In the genomic region with DNA sequence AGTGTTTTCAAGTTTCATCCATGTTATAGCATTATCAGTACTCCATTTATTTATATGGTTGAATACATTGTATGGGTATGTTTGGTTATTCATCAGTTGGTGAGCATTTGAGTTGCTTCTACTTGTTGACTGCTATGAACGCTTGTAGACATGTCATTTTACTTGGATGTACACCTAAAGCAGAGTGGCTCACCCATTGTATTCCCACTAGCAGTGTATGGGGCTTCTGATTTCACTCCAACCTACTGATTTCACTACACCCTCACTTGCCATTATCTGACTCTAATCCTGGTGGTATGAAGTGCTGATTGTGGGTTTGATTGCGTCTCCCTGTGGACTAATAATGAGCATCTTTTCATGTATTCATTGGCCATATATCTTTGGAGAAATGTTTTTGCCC, we compare ENCODE assay signal across 25 cellular contexts. TPM values are rescaled to one million over a fixed set of nuclear protein-coding genes. Genes with fewer than 3 reads are reported as not detected.
DNase-seq lines count a peak whose midpoint lies in the region; ATAC-seq and TF ChIP-seq lines count a peak whose summit lies in the region.
"Had no signal": no experiment of that assay in that cellular context is flagged by ENCODE, and none has a peak within 500 bp of the region (broad histone marks: within the 10 kb centered on the region; RNA-seq: fewer than 3 reads in every experiment).

No MANE protein-coding gene starts in this region.

- no peak overlapping the region for H3K23ac ChIP-seq in trophoblast cell (ENCODE audit: low read length)

- H3K18ac ChIP-seq in trophoblast cell (ENCODE audit: low read length): no peak overlapping the region

- H3K36me3 ChIP-seq in trophoblast cell (ENCODE audit: control insufficient read depth in 1 of 2, insufficient read depth in 2 of 2, low read length in 2 of 2) (peaks cover 51 to 69% of the 10 kb centered on the region in 2 experiments), ascending aorta (peaks cover 67 to 94% of the 10 kb centered on the region in 2 donors)

- no peak overlapping the region for H4K12ac ChIP-seq in trophoblast cell (ENCODE audit: low read depth, low read length)

- no peaks in the 10 kb centered on the region for H3K4me1 ChIP-seq in trophoblast cell (ENCODE audit: control insufficient read depth in 1 of 2, insufficient read depth in 2 of 2, low read length in 2 of 2)
- H3K4me1 ChIP-seq in ascending aorta: no peaks in the 10 kb centered on the region
- H3K4me1 ChIP-seq: lower lobe of right lung had no signal

- no peak overlapping the region for H3K14ac ChIP-seq in trophoblast cell (ENCODE audit: low read length)

- ATAC-seq in activated CD8-positive, alpha-beta memory T cell treated with anti-CD3 and anti-CD28 coated beads, Interleukin-2, amount 10 ng/mL, durations not matched to agents 7 days and 5 days: peak; percentile 10
- ATAC-seq in activated CD8-positive, alpha-beta T cell treated with anti-CD3 and anti-CD28 coated beads for 36 hours: no peak
- ATAC-seq: lower lobe of right lung had no signal

- no peaks in the 10 kb centered on the region for H3K27me3 ChIP-seq in trophoblast cell (ENCODE audit: insufficient read depth, low read length)
- H3K27me3 ChIP-seq in ascending aorta: no peaks in the 10 kb centered on the region

- POLR2A ChIA-PET in activated CD8-positive, alpha-beta T cell treated with anti-CD3 and anti-CD28 coated beads for 36 hours (lab: Charles Lee): interaction anchor here (0.7 to 10.5 kb wide), 4 partner anchors 9 to 58 kb away, joined by 3 to 162 read pairs (median 47); a partner anchor contains a TSS

- CTCF ChIA-PET in activated CD8-positive, alpha-beta memory T cell treated with anti-CD3 and anti-CD28 coated beads, Interleukin-2, amount 10 ng/mL, durations not matched to agents 7 days and 5 days (lab: Charles Lee): no interaction called here
- CTCF ChIA-PET in activated CD8-positive, alpha-beta T cell treated with anti-CD3 and anti-CD28 coated beads for 36 hours (lab: Charles Lee): no interaction called here

- H4K91ac ChIP-seq in trophoblast cell (ENCODE audit: low read depth, low read length): no peak overlapping the region

- H3K4me3 Mint-ChIP-seq in activated CD8-positive, alpha-beta memory T cell treated with anti-CD3 and anti-CD28 coated beads, Interleukin-2, amount 10 ng/mL, durations not matched to agents 7 days and 5 days: no peak overlapping the region
- H3K4me3 Mint-ChIP-seq in HFFc6: no peak overlapping the region
- H3K4me3 Mint-ChIP-seq in activated CD8-positive, alpha-beta T cell treated with anti-CD3 and anti-CD28 coated beads for 36 hours: peak overlapping the region; percentile 50
- H3K4me3 Mint-ChIP-seq: B cell had no signal

- peak overlapping the region; percentile 35 for H3K4ac ChIP-seq in trophoblast cell (ENCODE audit: low read depth, low read length)

- H3K4me2 ChIP-seq in trophoblast cell (ENCODE audit: low read length): no peak overlapping the region

- H3K9me3 Mint-ChIP-seq in activated CD8-positive, alpha-beta memory T cell treated with anti-CD3 and anti-CD28 coated beads, Interleukin-2, amount 10 ng/mL, durations not matched to agents 7 days and 5 days (ENCODE audit: low read depth): no peaks in the 10 kb centered on the region
- no peaks in the 10 kb centered on the region for H3K9me3 Mint-ChIP-seq in HFFc6
- no peaks in the 10 kb centered on the region for H3K9me3 Mint-ChIP-seq in activated CD8-positive, alpha-beta T cell treated with anti-CD3 and anti-CD28 coated beads for 36 hours

- no peak for TF ChIP-seq CTCF in HFFc6 (IDR thresholded peaks at IDR 0.05)
- no peak for TF ChIP-seq CTCF in activated CD8-positive, alpha-beta T cell treated with anti-CD3 and anti-CD28 coated beads for 36 hours (IDR thresholded peaks at IDR 0.05)
- no peak for TF ChIP-seq CTCF in ascending aorta (IDR thresholded peaks at IDR 0.05)

- H3K79me2 ChIP-seq in trophoblast cell (ENCODE audit: control insufficient read depth, insufficient read depth, low read length, poor library complexity): peaks cover 24% of the 10 kb centered on the region

- no peak overlapping the region for H2BK12ac ChIP-seq in trophoblast cell (ENCODE audit: low read length)

- H2AFZ ChIP-seq in trophoblast cell (ENCODE audit: insufficient read depth, low read length, poor library complexity): no peak overlapping the region

- WGBS in trophoblast cell (ENCODE audit: extremely low coverage, insufficient coverage, insufficient read length): no CpG with 5 or more reads among the region's 2 CpGs

- intact Hi-C loops in activated CD8-positive, alpha-beta T cell treated with anti-CD3 and anti-CD28 coated beads for 36 hours (cut with micrococcal nuclease): no loop called here
- intact Hi-C loops in ascending aorta (cut with DNase I): loop anchor here (2.0 kb wide), 1 partner anchor 18 kb away; no protein-coding TSS in a partner anchor

- no peak overlapping the region for H2BK5ac ChIP-seq in trophoblast cell (ENCODE audit: low read depth, low read length, poor library complexity)

- H3K4me3 ChIP-seq in trophoblast cell (ENCODE audit: low read depth, low read length) (no peak overlapping the region), ascending aorta (no peak overlapping the region)
- H3K4me3 ChIP-seq: lower lobe of right lung, SK-N-MC had no signal

- no peak overlapping the region for H2AK5ac ChIP-seq in trophoblast cell (ENCODE audit: low read length)

- no peaks in the 10 kb centered on the region for H3K27me3 Mint-ChIP-seq in activated CD8-positive, alpha-beta memory T cell treated with anti-CD3 and anti-CD28 coated beads, Interleukin-2, amount 10 ng/mL, durations not matched to agents 7 days and 5 days
- H3K27me3 Mint-ChIP-seq in HFFc6 (ENCODE audit: insufficient read depth): peaks cover 2% of the 10 kb centered on the region
- no peaks in the 10 kb centered on the region for H3K27me3 Mint-ChIP-seq in activated CD8-positive, alpha-beta T cell treated with anti-CD3 and anti-CD28 coated beads for 36 hours
- H3K27me3 Mint-ChIP-seq: B cell had no signal

- no peak overlapping the region for H3K27ac Mint-ChIP-seq in activated CD8-positive, alpha-beta memory T cell treated with anti-CD3 and anti-CD28 coated beads, Interleukin-2, amount 10 ng/mL, durations not matched to agents 7 days and 5 days
- H3K27ac Mint-ChIP-seq in HFFc6: peak overlapping the region; percentile 36
- peak overlapping the region; percentile 59 for H3K27ac Mint-ChIP-seq in activated CD8-positive, alpha-beta T cell treated with anti-CD3 and anti-CD28 coated beads for 36 hours
- H3K27ac Mint-ChIP-seq: B cell had no signal

- H3K4me1 Mint-ChIP-seq in activated CD8-positive, alpha-beta memory T cell treated with anti-CD3 and anti-CD28 coated beads, Interleukin-2, amount 10 ng/mL, durations not matched to agents 7 days and 5 days: peaks cover 63% of the 10 kb centered on the region
- peaks cover 58% of the 10 kb centered on the region for H3K4me1 Mint-ChIP-seq in HFFc6 (ENCODE audit: low read depth)
- H3K4me1 Mint-ChIP-seq in activated CD8-positive, alpha-beta T cell treated with anti-CD3 and anti-CD28 coated beads for 36 hours (ENCODE audit: low read depth): peaks cover 68% of the 10 kb centered on the region

- no peak for DNase-seq in activated CD8-positive, alpha-beta memory T cell treated with anti-CD3 and anti-CD28 coated beads, Interleukin-2, amount 10 ng/mL, durations not matched to agents 7 days and 5 days
- DNase-seq in activated CD8-positive, alpha-beta memory T cell treated with anti-CD3 and anti-CD28 coated beads for 24 hours: no peak
- DNase-seq in HFFc6 (no peak), trophoblast cell (no peak), NCI-H1105 (lab: John Stamatoyannopoulos, UW) (no peak), hepatic stellate cell (ENCODE audit: low spot score) (no peak), ascending aorta (ENCODE audit: low spot score in 2 of 2) (no peak)
- DNase-seq in activated CD8-positive, alpha-beta T cell treated with anti-CD3 and anti-CD28 coated beads for 36 hours: no peak
- DNase-seq: activated CD4-positive, alpha-beta T cell treated with anti-CD3 and anti-CD28 coated beads, Interleukin-2, amount 50 U/mL, for 1 hour; activated naive CD4-positive, alpha-beta T cell treated with anti-CD3 and anti-CD28 coated beads, Interleukin-2, amount 50 U/mL, for 16 hours; central memory CD4-positive, alpha-beta T cell; dermis blood vessel endothelial cell; glutamatergic neuron; GOT3; KG1; kidney glomerular epithelial cell; lower lobe of right lung; MV-4-11; NCI-H187; NCI-H69; stimulated activated CD8-positive, alpha-beta memory T cell treated with anti-CD3 and anti-CD28 coated beads, Interleukin-4, amount 100 ng/mL, for 48 hours; substantia nigra; T-helper 2 cell had no signal

- H3K36me3 Mint-ChIP-seq in activated CD8-positive, alpha-beta memory T cell treated with anti-CD3 and anti-CD28 coated beads, Interleukin-2, amount 10 ng/mL, durations not matched to agents 7 days and 5 days: peaks cover 76% of the 10 kb centered on the region
- peaks cover 67% of the 10 kb centered on the region for H3K36me3 Mint-ChIP-seq in HFFc6 (ENCODE audit: low read depth)
- peaks cover 91% of the 10 kb centered on the region for H3K36me3 Mint-ChIP-seq in activated CD8-positive, alpha-beta T cell treated with anti-CD3 and anti-CD28 coated beads for 36 hours (ENCODE audit: low read depth)

- H3K27ac ChIP-seq in trophoblast cell (ENCODE audit: low read depth, low read length) (no peak overlapping the region), ascending aorta (no peak overlapping the region)
- H3K27ac ChIP-seq: lower lobe of right lung, SK-N-MC had no signal

- no peak overlapping the region for H2BK120ac ChIP-seq in trophoblast cell (ENCODE audit: insufficient read depth, low read length, poor library complexity)

- no peaks in the 10 kb centered on the region for H3K79me1 ChIP-seq in trophoblast cell (ENCODE audit: low read length)

- H3K9me3 ChIP-seq in trophoblast cell (ENCODE audit: insufficient read depth, low read depth, low read length) (peaks cover 2% of the 10 kb centered on the region), ascending aorta (no peaks in the 10 kb centered on the region)
- H3K9me3 ChIP-seq: lower lobe of right lung had no signal

- H3K9ac ChIP-seq in trophoblast cell (ENCODE audit: low read length): no peak overlapping the region

- H4K8ac ChIP-seq in trophoblast cell (ENCODE audit: low read depth, low read length): no peak overlapping the region

RNA-seq across cellular contexts. Expression of a gene that starts 9.5 kb away (rescaled TPM):
- 1,000 to 10,000 TPM; 1,230 to 1,897 TPM for total RNA-seq in activated CD8-positive, alpha-beta memory T cell treated with anti-CD3 and anti-CD28 coated beads, Interleukin-2, amount 10 ng/mL, durations not matched to agents 7 days and 5 days
- 1,000 to 10,000 TPM; 1,557 to 2,328 (median 1,897) TPM for total RNA-seq in HFFc6 (2021; fragmentation: NEBNext Ultra II Directional; extraction: Animal tissue kit (Norgen Biotek cat#: 25700))
- 1,000 to 10,000 TPM; 3,203 to 3,498 TPM for total RNA-seq in activated CD8-positive, alpha-beta T cell treated with anti-CD3 and anti-CD28 coated beads for 36 hours
- polyA plus RNA-seq in trophoblast cell (2013): 1,500 and 1,549 TPM in 2 replicates
- 269 TPM for total RNA-seq in ascending aorta

RNA-seq across cellular contexts. Expression of a gene that starts 22.3 kb away (rescaled TPM):
- total RNA-seq in activated CD8-positive, alpha-beta memory T cell treated with anti-CD3 and anti-CD28 coated beads, Interleukin-2, amount 10 ng/mL, durations not matched to agents 7 days and 5 days: not detected
- under 1 TPM in 2 of 6 experiments, not detected in 4; 0.16 to 0.17 TPM for total RNA-seq in HFFc6 (2021; fragmentation: NEBNext Ultra II Directional; extraction: Animal tissue kit (Norgen Biotek cat#: 25700))
- total RNA-seq in activated CD8-positive, alpha-beta T cell treated with anti-CD3 and anti-CD28 coated beads for 36 hours: under 1 TPM in 1 of 2 experiments, not detected in 1; 0.18 TPM
- polyA plus RNA-seq in trophoblast cell (2013): 8.7 and 10.3 TPM in 2 replicates
- total RNA-seq in ascending aorta: 6.9 TPM
- total RNA-seq: dermis blood vessel endothelial cell had no signal
